Comparison of ENCODE assay signal across 8 cellular contexts in the genomic region with DNA sequence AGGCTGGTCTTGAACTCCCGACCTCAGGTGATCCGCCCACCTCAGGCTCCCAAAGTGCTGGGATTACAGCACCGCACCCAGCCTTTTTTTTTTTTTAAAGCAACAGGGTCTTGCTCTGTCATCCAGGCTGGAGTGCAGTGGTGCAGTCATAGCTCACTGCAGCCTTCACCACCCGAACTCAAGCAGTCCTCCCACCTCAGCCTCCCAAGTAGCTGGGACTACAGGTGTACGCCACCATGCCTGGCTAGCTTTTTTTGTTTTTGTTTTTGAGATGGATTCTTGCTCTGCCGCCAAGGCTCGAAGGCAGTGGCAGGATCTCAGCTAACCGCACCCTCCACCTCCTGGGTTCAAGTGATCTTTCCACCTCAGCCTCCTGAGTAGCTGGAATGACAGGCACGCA. TPM values are rescaled to one million over a fixed set of nuclear protein-coding genes. Genes with fewer than 3 reads are reported as not detected.
"Had no signal": no experiment of that assay in that cellular context is flagged by ENCODE, and none has a peak within 500 bp of the region (broad histone marks: within the 10 kb centered on the region; RNA-seq: fewer than 3 reads in every experiment).

No MANE protein-coding gene starts in this region.

RNA-seq across cellular contexts. Expression of a gene that starts 2.1 kb away (rescaled TPM):
- total RNA-seq: endodermal cell, epithelial cell of proximal tubule, osteocyte had no signal

RNA-seq across cellular contexts. Expression of a gene that starts 25.2 kb away (rescaled TPM):
- total RNA-seq: endodermal cell, epithelial cell of proximal tubule, mesenteric fat pad, osteocyte, SJSA1, tibial nerve had no signal
- polyA plus RNA-seq: aorta, liver had no signal
